1 cellular context compared by ENCODE assay signal in genomic region chr21:25458484-25458883, GRCh38.
TF ChIP-seq lines count a peak whose summit lies in the region.

No MANE protein-coding gene starts in this region.

TF ChIP-seq in GM12878, 131 proteins besides CTCF, POLR2A, EP300 and RAD21 (continued from another document):
- TF ChIP-seq MLLT1 (IDR thresholded peaks at IDR 0.05) (no peak), HSF1 (IDR thresholded peaks at IDR 0.05; ENCODE audit: low read depth, low read length) (no peak), ETV6 (conservative IDR thresholded peaks at IDR 0.05 in 1 of 2, IDR thresholded peaks at IDR 0.05 in 1 of 2; ENCODE audit: borderline replicate concordance in 1 of 2, low read depth in 1 of 2) (no peak), SMAD5 (IDR thresholded peaks at IDR 0.05; ENCODE audit: low read depth) (no peak), POLR2AphosphoS5 (IDR thresholded peaks at IDR 0.05; ENCODE audit: low read length) (0 out of 2 replicates have a peak, but pooled peaks have one; percentile 48), RBBP5 (conservative IDR thresholded peaks at IDR 0.05) (no peak), SUPT20H (IDR thresholded peaks at IDR 0.05; ENCODE audit: borderline replicate concordance, control insufficient read depth, low read depth, low read length) (no peak), ZBED1 (IDR thresholded peaks at IDR 0.05; ENCODE audit: borderline replicate concordance) (no peak; the same call in 1 of the 2 replicates), NFXL1 (IDR thresholded peaks at IDR 0.05; ENCODE audit: borderline replicate concordance) (no peak), BCLAF1 (IDR thresholded peaks at IDR 0.05) (no peak), SMC3 (IDR thresholded peaks at IDR 0.05; ENCODE audit: borderline replicate concordance, low read length) (no peak), MTA3 (IDR thresholded peaks at IDR 0.05; ENCODE audit: borderline replicate concordance, low read length) (peak; percentile 76; the same call in 1 of the 2 replicates), NR2C2 (IDR thresholded peaks at IDR 0.05; ENCODE audit: borderline replicate concordance, control insufficient read depth, insufficient read length, low read depth) (no peak), ZBTB4 (CRISPR knock-in tag; IDR thresholded peaks at IDR 0.05) (no peak), JUND (IDR thresholded peaks at IDR 0.05; ENCODE audit: low read depth, low read length) (no peak), MEF2A (IDR thresholded peaks at IDR 0.05; ENCODE audit: insufficient read depth, low read depth, low read length) (no peak), RB1 (IDR thresholded peaks at IDR 0.05; ENCODE audit: borderline replicate concordance) (no peak)
